In genomic region chr21:44291936-44292811, GRCh38 we compare ENCODE assay signal across 1 cellular context.
TF ChIP-seq lines count a peak whose summit lies in the region.

No MANE protein-coding gene starts in this region.

TF ChIP-seq in HCT116, 20 proteins besides CTCF, POLR2A, EP300 and RAD21:
- TF ChIP-seq REST (IDR thresholded peaks at IDR 0.05; ENCODE audit: low read depth) (no peak), ATF3 (IDR thresholded peaks at IDR 0.05) (no peak), POLR2AphosphoS5 (IDR thresholded peaks at IDR 0.05; ENCODE audit: low read depth, low read length) (no peak)
TF ChIP-seq in HCT116: peak in this region for 0.
